29 cellular contexts compared by ENCODE assay signal in the genomic region with DNA sequence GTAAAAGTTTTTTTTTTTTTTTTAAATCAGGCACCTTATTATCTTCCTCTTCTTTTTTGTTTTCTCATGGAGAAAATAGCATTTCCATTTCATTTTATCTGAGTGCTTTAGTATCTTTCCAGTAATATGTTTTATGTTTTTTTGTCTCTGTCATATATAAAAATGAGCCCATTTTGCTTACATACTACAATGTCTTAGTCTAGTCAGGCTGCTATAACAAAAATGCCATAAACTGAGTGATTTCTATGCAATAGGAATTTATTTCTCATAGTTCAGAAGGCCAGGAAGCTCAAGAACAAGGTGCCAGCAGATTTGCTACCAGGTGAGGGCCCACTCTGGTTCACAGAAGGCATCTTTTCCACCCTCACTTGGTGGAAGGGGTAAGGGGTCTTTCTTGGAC.
"Had no signal": no experiment of that assay in that cellular context is flagged by ENCODE, and none has a peak within 500 bp of the region (broad histone marks: within the 10 kb centered on the region; RNA-seq: fewer than 3 reads in every experiment).

No MANE protein-coding gene starts in this region.

- H3K27ac Mint-ChIP-seq: stimulated activated effector memory CD8-positive, alpha-beta T cell treated with anti-CD3 and anti-CD28 coated beads, Interleukin-12 subunit alpha, Interleukin-12 subunit beta, amount 100 ng/mL, for 72 hours; stimulated activated memory B cell treated with anti-CD40 and anti-IgM and Interleukin-4, amounts not matched to agents 10 μg/mL and 1 μg/mL and 100 μg/mL, for 72 hours; stimulated activated naive B cell treated with anti-CD40 and anti-IgM and Interleukin-4, amounts not matched to agents 10 μg/mL and 1 μg/mL and 100 μg/mL, for 72 hours; stimulated activated naive CD8-positive, alpha-beta T cell treated with anti-CD3 and anti-CD28 coated beads, Interleukin-15, amount 100 ng/mL, for 72 hours; stimulated activated naive CD8-positive, alpha-beta T cell treated with anti-CD3 and anti-CD28 coated beads, Interleukin-15, Interleukin-2, amounts not matched to agents 100 ng/mL and 50 ng/mL, for 24 hours; type B pancreatic cell had no signal

- H3K9me3 ChIP-seq: stomach, suprapubic skin, testis, thoracic aorta, thyroid gland, tibial artery, tibial nerve, transverse colon, upper lobe of left lung, upper lobe of right lung, uterus, vagina had no signal

- H3K4me1 ChIP-seq: stomach, suprapubic skin, testis, transverse colon, upper lobe of left lung, upper lobe of right lung, uterus, vagina had no signal

- H3K36me3 Mint-ChIP-seq: stimulated activated effector memory CD8-positive, alpha-beta T cell treated with anti-CD3 and anti-CD28 coated beads, Interleukin-12 subunit alpha, Interleukin-12 subunit beta, amount 100 ng/mL, for 72 hours; stimulated activated memory B cell treated with anti-CD40 and anti-IgM and Interleukin-4, amounts not matched to agents 10 μg/mL and 1 μg/mL and 100 μg/mL, for 72 hours; type B pancreatic cell had no signal

- H3K9me3 Mint-ChIP-seq: type B pancreatic cell had no signal

- H3K27ac ChIP-seq: stomach, suprapubic skin, testis, thoracic aorta, thyroid gland, tibial artery, tibial nerve, transverse colon, upper lobe of left lung, upper lobe of right lung, uterus, vagina had no signal

- ATAC-seq: stimulated activated effector memory CD8-positive, alpha-beta T cell treated with anti-CD3 and anti-CD28 coated beads, Interleukin-12 subunit alpha, Interleukin-12 subunit beta, amount 100 ng/mL, for 72 hours; stimulated activated memory B cell treated with anti-CD40 and anti-IgM and Interleukin-4, amounts not matched to agents 10 μg/mL and 1 μg/mL and 100 μg/mL, for 72 hours; stimulated activated naive B cell treated with anti-CD40 and anti-IgM and Interleukin-4, amounts not matched to agents 10 μg/mL and 1 μg/mL and 100 μg/mL, for 72 hours; stimulated activated naive CD8-positive, alpha-beta T cell treated with anti-CD3 and anti-CD28 coated beads, Interleukin-15, amount 100 ng/mL, for 72 hours; stimulated activated naive CD8-positive, alpha-beta T cell treated with anti-CD3 and anti-CD28 coated beads, Interleukin-15, Interleukin-2, amounts not matched to agents 100 U/mL and 50 U/mL, for 24 hours; upper lobe of right lung had no signal

- DNase-seq: stimulated activated CD4-positive, alpha-beta T cell treated with anti-CD3 and anti-CD28 coated beads, Interleukin-2, amount 100 ng/mL, for 48 hours; stimulated activated CD4-positive, alpha-beta T cell treated with anti-CD3 and anti-CD28 coated beads, Interleukin-4, amount 100 ng/mL, for 1 hour; stimulated activated CD4-positive, alpha-beta T cell treated with anti-CD3 and anti-CD28 coated beads, Interleukin-4, amount 100 ng/mL, for 24 hours; stimulated activated CD4-positive, alpha-beta T cell treated with anti-CD3 and anti-CD28 coated beads, Interleukin-4, amount 100 ng/mL, for 4 hours; stimulated activated CD8-positive, alpha-beta memory T cell treated with anti-CD3 and anti-CD28 coated beads, Interleukin-4, amount 100 ng/mL, for 48 hours; stimulated activated naive B cell treated with anti-CD40 and anti-IgM and Interleukin-4, amounts not matched to agents 10 μg/mL and 1 μg/mL and 100 μg/mL, for 72 hours; stimulated activated naive CD4-positive, alpha-beta T cell; stimulated activated naive CD4-positive, alpha-beta T cell treated with Interleukin-2 at 50 U/mL for 16 hours; stimulated activated naive CD8-positive, alpha-beta T cell treated with anti-CD3 and anti-CD28 coated beads, Interleukin-15, amount 100 ng/mL, for 72 hours; stimulated activated naive CD8-positive, alpha-beta T cell treated with anti-CD3 and anti-CD28 coated beads, Interleukin-15, Interleukin-2, amounts not matched to agents 100 U/mL and 50 U/mL, for 24 hours; stomach; substantia nigra; testis; thyroid gland; tibial artery; transverse colon; trophoblast cell; upper lobe of left lung; upper lobe of right lung; uterus had no signal

- H3K27me3 Mint-ChIP-seq: stimulated activated memory B cell treated with anti-CD40 and anti-IgM and Interleukin-4, amounts not matched to agents 10 μg/mL and 1 μg/mL and 100 μg/mL, for 72 hours; stimulated activated naive B cell treated with anti-CD40 and anti-IgM and Interleukin-4, amounts not matched to agents 10 μg/mL and 1 μg/mL and 100 μg/mL, for 72 hours; stimulated activated naive CD8-positive, alpha-beta T cell treated with anti-CD3 and anti-CD28 coated beads, Interleukin-15, amount 100 ng/mL, for 72 hours; stimulated activated naive CD8-positive, alpha-beta T cell treated with anti-CD3 and anti-CD28 coated beads, Interleukin-15, Interleukin-2, amounts not matched to agents 100 ng/mL and 50 ng/mL, for 24 hours; type B pancreatic cell had no signal

- H3K36me3 ChIP-seq: stomach, suprapubic skin, thoracic aorta, thyroid gland, tibial artery, tibial nerve, transverse colon, upper lobe of left lung, upper lobe of right lung, uterus, vagina had no signal

- H3K27me3 ChIP-seq: stomach, suprapubic skin, testis, thyroid gland, tibial artery, tibial nerve, transverse colon, upper lobe of left lung, upper lobe of right lung, uterus, vagina had no signal

- H3K4me1 Mint-ChIP-seq: stimulated activated effector memory CD8-positive, alpha-beta T cell treated with anti-CD3 and anti-CD28 coated beads, Interleukin-12 subunit alpha, Interleukin-12 subunit beta, amount 100 ng/mL, for 72 hours had no signal

- H3K4me3 Mint-ChIP-seq: stimulated activated effector memory CD8-positive, alpha-beta T cell treated with anti-CD3 and anti-CD28 coated beads, Interleukin-12 subunit alpha, Interleukin-12 subunit beta, amount 100 ng/mL, for 72 hours; stimulated activated memory B cell treated with anti-CD40 and anti-IgM and Interleukin-4, amounts not matched to agents 10 μg/mL and 1 μg/mL and 100 μg/mL, for 72 hours; stimulated activated naive B cell treated with anti-CD40 and anti-IgM and Interleukin-4, amounts not matched to agents 10 μg/mL and 1 μg/mL and 100 μg/mL, for 72 hours; stimulated activated naive CD8-positive, alpha-beta T cell treated with anti-CD3 and anti-CD28 coated beads, Interleukin-15, amount 100 ng/mL, for 72 hours; stimulated activated naive CD8-positive, alpha-beta T cell treated with anti-CD3 and anti-CD28 coated beads, Interleukin-15, Interleukin-2, amounts not matched to agents 100 ng/mL and 50 ng/mL, for 24 hours; type B pancreatic cell had no signal

- H3K4me3 ChIP-seq: stomach, suprapubic skin, testis, thoracic aorta, thyroid gland, tibial artery, tibial nerve, transverse colon, upper lobe of left lung, upper lobe of right lung, uterus, vagina had no signal

- FAIRE-seq: urothelium cell line had no signal
